ENCODE assay signal across 13 cellular contexts in the genomic region with DNA sequence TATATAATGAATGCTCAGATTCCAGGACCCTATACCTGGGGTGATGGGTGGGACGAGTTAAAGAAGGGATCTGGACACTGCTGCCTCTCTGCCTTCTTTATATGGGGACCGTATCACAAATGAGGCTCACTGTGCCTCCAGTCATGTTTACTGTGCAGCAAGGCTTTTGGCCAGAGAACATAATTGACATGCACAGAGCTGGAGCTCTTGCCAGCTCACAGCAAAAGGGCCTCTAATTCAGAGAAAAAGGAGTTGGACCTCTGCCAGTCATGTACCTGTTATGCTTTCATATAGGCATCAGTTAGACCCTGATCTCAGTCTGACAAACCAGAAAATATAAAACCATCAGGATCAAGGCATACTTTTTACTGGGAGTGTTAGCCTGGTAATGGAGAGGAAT.
DNase-seq lines count a peak whose midpoint lies in the region; FAIRE-seq and TF ChIP-seq lines count a peak whose summit lies in the region.
"Had no signal": no experiment of that assay in that cellular context is flagged by ENCODE, and none has a peak within 500 bp of the region (broad histone marks: within the 10 kb centered on the region; RNA-seq: fewer than 3 reads in every experiment).

No MANE protein-coding gene starts in this region.

- H3K9me3 ChIP-seq in kidney (ENCODE audit: control insufficient read depth in 1 of 2, low read length in 2 of 2) = no peaks in the 10 kb centered on the region
- H3K9me3 ChIP-seq: SJSA1 had no signal

- H3K9ac ChIP-seq in kidney (ENCODE audit: low read length in 2 of 2) = no peak overlapping the region

- H3K27ac ChIP-seq in VCaP = peak overlapping the region; percentile 81
- peak overlapping the region; percentile 39 to 73 for H3K27ac ChIP-seq in kidney (ENCODE audit: low read depth in 2 of 2, low read length in 2 of 2)
- H3K27ac ChIP-seq: SJSA1 had no signal

- no peak overlapping the region for H3K4me3 ChIP-seq in kidney (ENCODE audit: low read length in 2 of 2)
- H3K4me3 ChIP-seq: SJSA1 had no signal

- FAIRE-seq in kidney (lab: Jason Lieb, UNC) = no peak

- H3K4me1 ChIP-seq in kidney (ENCODE audit: control insufficient read depth in 1 of 2, insufficient read depth in 1 of 2, low read depth in 1 of 2, low read length in 2 of 2) = peaks cover 3 to 6% of the 10 kb centered on the region in 2 donors

- DNase-seq in DMS53 (lab: John Stamatoyannopoulos, UW) (peak; percentile 95), NCI-H1436 treated with DMSO at 0.1 percent for 48 hours (lab: John Stamatoyannopoulos, UW) (peak; percentile 39), kidney (no peak), AG20443 (ENCODE audit: low spot score) (no peak), HuH-7 (ENCODE audit: low spot score) (no peak)
- DNase-seq in effector CD4-positive, alpha-beta T cell = no peak
- no peak for DNase-seq in stimulated activated naive CD4-positive, alpha-beta T cell treated with Interleukin-2 at 50 U/mL for 16 hours (lab: John Stamatoyannopoulos, UW)
- DNase-seq: activated CD4-positive, alpha-beta memory T cell treated with anti-CD3 and anti-CD28 coated beads for 36 hours; activated naive CD4-positive, alpha-beta T cell treated with anti-CD3 and anti-CD28 coated beads, Interleukin-2, amount 50 U/mL, for 16 hours; CD4-positive, CD25-positive, alpha-beta regulatory T cell; Kasumi-1 had no signal

- intact Hi-C loops in kidney (cut with DNase I) = no loop called here

- TF ChIP-seq CTCF in VCaP (conservative IDR thresholded peaks at IDR 0.05) = no peak
- TF ChIP-seq CTCF in kidney (IDR thresholded peaks at IDR 0.05; ENCODE audit: borderline replicate concordance, extremely low read depth, insufficient read depth) = no peak

- H3K36me3 ChIP-seq in kidney (ENCODE audit: control insufficient read depth in 1 of 2, insufficient read depth in 2 of 2, low read length in 2 of 2) = no peaks in the 10 kb centered on the region
- H3K36me3 ChIP-seq: SJSA1 had no signal

Comparison
In these comparisons a context has a peak if more than half of its experiments do, and no peak if none do; other contexts are left out.
1. DNase-seq: peak in DMS53 (single experiment) and NCI-H1436 treated with DMSO at 0.1 percent for 48 hours (single experiment); none in kidney (single experiment), AG20443 (single experiment), effector CD4-positive, alpha-beta T cell (single experiment), stimulated activated naive CD4-positive, alpha-beta T cell treated with Interleukin-2 at 50 U/mL for 16 hours (single experiment) and HuH-7 (single experiment).